ENCODE assay signal across 10 cellular contexts in the genomic region with DNA sequence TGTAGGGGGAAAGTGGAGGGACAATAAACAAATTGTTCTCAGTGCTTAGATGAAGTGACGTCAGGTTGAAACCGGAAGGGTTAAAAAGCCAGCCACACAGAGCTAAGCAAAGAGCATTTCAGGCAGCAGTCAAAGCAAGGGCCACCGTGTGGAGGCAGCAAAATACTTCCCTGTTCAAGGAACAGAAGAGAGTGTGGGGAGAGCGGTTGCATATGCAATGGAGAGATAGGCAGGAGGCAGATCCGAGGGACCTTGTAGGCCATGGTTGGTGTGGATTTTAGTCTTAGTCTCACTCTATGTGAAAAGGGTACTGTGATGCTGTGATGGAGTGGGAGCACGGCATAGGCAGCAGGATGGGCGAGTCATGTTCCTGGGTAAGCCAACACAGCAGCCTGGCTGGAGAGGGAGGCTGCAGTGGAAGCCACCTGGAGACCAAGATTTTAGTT. TPM values are rescaled to one million over a fixed set of nuclear protein-coding genes. Genes with fewer than 3 reads are reported as not detected.
DNase-seq lines count a peak whose midpoint lies in the region; ATAC-seq and TF ChIP-seq lines count a peak whose summit lies in the region.
"Had no signal": no experiment of that assay in that cellular context is flagged by ENCODE, and none has a peak within 500 bp of the region (broad histone marks: within the 10 kb centered on the region; RNA-seq: fewer than 3 reads in every experiment).

No MANE protein-coding gene starts in this region.

- no peak overlapping the region for H3K27ac Mint-ChIP-seq in T-helper 2 cell treated with Interferon-gamma antibody and Interleukin-4, amounts not matched to agents 5 μg/mL and 100 μg/mL, for 36 hours

- H3K27me3 ChIP-seq in foreskin keratinocyte: no peaks in the 10 kb centered on the region
- H3K27me3 ChIP-seq: spleen had no signal

- no peaks in the 10 kb centered on the region for H3K9me3 Mint-ChIP-seq in T-helper 2 cell treated with Interferon-gamma antibody and Interleukin-4, amounts not matched to agents 5 μg/mL and 100 μg/mL, for 36 hours

- peak; percentile 44 for DNase-seq in stimulated activated CD4-positive, alpha-beta T cell treated with anti-CD3 and anti-CD28 coated beads, Interleukin-1b, Interleukin-23, amount 100 ng/mL, for 48 hours
- no peak for DNase-seq in stimulated activated CD4-positive, alpha-beta T cell treated with anti-CD3 and anti-CD28 coated beads, Interleukin-4, amount 100 ng/mL, for 4 hours
- DNase-seq in T-helper 2 cell treated with Interferon-gamma antibody and Interleukin-4, amounts not matched to agents 5 μg/mL and 100 μg/mL, for 36 hours (ENCODE audit: low spot score): peak; percentile 48
- no peak for DNase-seq in foreskin keratinocyte
- no peak for DNase-seq in NCI-H2196 treated with DMSO at 0.1 percent for 48 hours (lab: John Stamatoyannopoulos, UW; ENCODE audit: unreplicated experiment)
- DNase-seq in NCI-H510A treated with DMSO at 0.1 percent for 48 hours (lab: John Stamatoyannopoulos, UW): no peak
- DNase-seq in epidermal melanocyte (ENCODE audit: insufficient read length, low spot score): no peak
- DNase-seq in ecto neural progenitor cell (ENCODE audit: low spot score): no peak
- DNase-seq: COR-L47, spleen had no signal

- peaks cover 3% of the 10 kb centered on the region for H3K36me3 Mint-ChIP-seq in T-helper 2 cell treated with Interferon-gamma antibody and Interleukin-4, amounts not matched to agents 5 μg/mL and 100 μg/mL, for 36 hours (ENCODE audit: low read depth)

- H3K27ac ChIP-seq in foreskin keratinocyte: no peak overlapping the region
- H3K27ac ChIP-seq: spleen had no signal

- peaks cover 4% of the 10 kb centered on the region for H3K27me3 Mint-ChIP-seq in T-helper 2 cell treated with Interferon-gamma antibody and Interleukin-4, amounts not matched to agents 5 μg/mL and 100 μg/mL, for 36 hours (ENCODE audit: low read depth)

- H3K4me1 ChIP-seq in foreskin keratinocyte: peaks cover 17% of the 10 kb centered on the region

- H3K4me3 Mint-ChIP-seq in T-helper 2 cell treated with Interferon-gamma antibody and Interleukin-4, amounts not matched to agents 5 μg/mL and 100 μg/mL, for 36 hours: no peak overlapping the region

- no peak for ATAC-seq in foreskin keratinocyte

- TF ChIP-seq CTCF in foreskin keratinocyte (conservative IDR thresholded peaks at IDR 0.05): peak; percentile 25

- H3K4me1 Mint-ChIP-seq in T-helper 2 cell treated with Interferon-gamma antibody and Interleukin-4, amounts not matched to agents 5 μg/mL and 100 μg/mL, for 36 hours (ENCODE audit: low read depth): peaks cover 7% of the 10 kb centered on the region

RNA-seq across cellular contexts. Expression of a gene that starts 3.8 kb away (rescaled TPM):
- 28.9 and 29.4 TPM in 2 replicates for total RNA-seq in foreskin keratinocyte
- 22.7 and 27.0 TPM in 2 replicates for polyA plus RNA-seq in foreskin keratinocyte

RNA-seq across cellular contexts. Expression of a gene that starts 45.2 kb away (rescaled TPM):
- 59.3 and 64.3 TPM in 2 replicates for total RNA-seq in foreskin keratinocyte
- polyA plus RNA-seq in foreskin keratinocyte: 10.5 and 11.1 TPM in 2 replicates

Comparison
In these comparisons a context has a peak if more than half of its experiments do, and no peak if none do; other contexts are left out.
1. DNase-seq: peak in stimulated activated CD4-positive, alpha-beta T cell treated with anti-CD3 and anti-CD28 coated beads, Interleukin-1b, Interleukin-23, amount 100 ng/mL, for 48 hours (single experiment) and T-helper 2 cell treated with Interferon-gamma antibody and Interleukin-4, amounts not matched to agents 5 μg/mL and 100 μg/mL, for 36 hours (single experiment); none in stimulated activated CD4-positive, alpha-beta T cell treated with anti-CD3 and anti-CD28 coated beads, Interleukin-4, amount 100 ng/mL, for 4 hours (0 of 2), foreskin keratinocyte (0 of 2), NCI-H2196 treated with DMSO at 0.1 percent for 48 hours (single experiment), NCI-H510A treated with DMSO at 0.1 percent for 48 hours (single experiment), epidermal melanocyte (single experiment) and ecto neural progenitor cell (single experiment).